8 cellular contexts compared by ENCODE assay signal in the genomic region with DNA sequence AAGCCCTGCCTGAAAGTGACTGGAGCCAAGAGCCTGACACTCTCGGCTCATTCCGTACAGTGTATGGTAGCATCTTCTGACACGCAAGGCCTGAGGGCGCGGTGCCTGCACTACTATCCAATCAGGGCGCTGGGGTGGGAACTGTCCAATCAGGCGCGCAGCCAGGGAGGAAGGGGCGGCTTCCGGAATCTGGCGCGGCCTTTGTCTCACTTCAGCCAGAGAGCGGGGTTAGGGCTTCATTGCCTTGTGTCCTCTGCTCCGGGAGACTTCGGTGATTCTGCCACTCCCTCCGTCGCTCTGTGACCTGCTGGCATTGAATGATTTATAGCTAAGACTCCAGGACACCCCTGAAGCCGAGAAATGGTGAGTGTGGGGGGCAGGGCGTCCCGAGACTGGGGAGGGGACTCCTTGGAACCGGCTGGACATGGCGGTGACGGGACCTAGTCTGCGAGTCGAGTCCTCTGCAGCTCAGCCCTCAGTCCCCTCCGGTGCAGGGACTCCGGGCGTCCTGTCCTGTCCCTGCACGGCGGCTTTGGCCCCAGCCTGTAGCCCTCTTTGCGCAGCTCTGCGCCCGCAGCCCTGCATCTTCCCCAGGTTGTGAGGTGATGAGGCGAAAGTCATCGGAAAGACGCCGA.
DNase-seq lines count a peak whose midpoint lies in the region; ATAC-seq and TF ChIP-seq lines count a peak whose summit lies in the region.
"Not testable (repeated sequence)": the region's sequence is repeated elsewhere in the genome, so short reads cannot be mapped to it uniquely, and the experiment has no call there.

No MANE protein-coding gene starts in this region.

- WGBS in testis, 2 donors: 0% methylated on average over 7 to 27 of the region's 37 CpGs

- ATAC-seq in HG02571 (IDR thresholded peaks at IDR 0.05; ENCODE audit: unreplicated experiment): peak; percentile 100
- peak; percentile 100 for ATAC-seq in activated naive CD4-positive, alpha-beta T cell treated with anti-CD3 and anti-CD28 coated beads, Interleukin-2, amount 50 U/mL, for 72 hours

- H3K27me3 Mint-ChIP-seq in glutamatergic neuron (ENCODE audit: unreplicated experiment): not testable (repeated sequence)

- not testable (repeated sequence) for TF ChIP-seq CTCF in GM10248 (IDR thresholded peaks at IDR 0.05; ENCODE audit: control extremely low read depth, extremely low read depth, low read depth, missing control alignments); NB4 (IDR thresholded peaks at IDR 0.05; ENCODE audit: low read depth, low read length); glutamatergic neuron (IDR thresholded peaks at IDR 0.05; ENCODE audit: partially characterized antibody, unreplicated experiment); osteoblast (IDR thresholded peaks at IDR 0.05; ENCODE audit: extremely low read depth, low read depth, low read length); testis (IDR thresholded peaks at IDR 0.05)

- not testable (repeated sequence) for H3K27me3 ChIP-seq in osteoblast (ENCODE audit: insufficient read depth, low read length); testis

- CTCF ChIA-PET in GM10248 (lab: Yijun Ruan, JAX): not testable (repeated sequence)

- not testable (repeated sequence) for H3K9me3 Mint-ChIP-seq in activated naive CD4-positive, alpha-beta T cell treated with anti-CD3 and anti-CD28 coated beads, Interleukin-2, amount 50 U/mL, for 72 hours; glutamatergic neuron (ENCODE audit: unreplicated experiment)

- H3K36me3 ChIP-seq in osteoblast (ENCODE audit: insufficient read depth, low read length); testis (ENCODE audit: low read depth, missing control alignments): not testable (repeated sequence)

- H3K36me3 Mint-ChIP-seq in activated naive CD4-positive, alpha-beta T cell treated with anti-CD3 and anti-CD28 coated beads, Interleukin-2, amount 50 U/mL, for 72 hours; glutamatergic neuron (ENCODE audit: unreplicated experiment): not testable (repeated sequence)

- H3K4me3 ChIP-seq in NB4 (ENCODE audit: low read depth, low read length) (peak overlapping the region; percentile 50), osteoblast (ENCODE audit: insufficient read depth, low read length) (peak overlapping the region; percentile 78), testis (peak overlapping the region; percentile 50 to 59)

- not testable (repeated sequence) for H3K27ac ChIP-seq in osteoblast (ENCODE audit: low read depth, low read length); testis

- H3K4me1 Mint-ChIP-seq in glutamatergic neuron (ENCODE audit: low read depth, unreplicated experiment): peaks cover 13% of the 10 kb centered on the region

- H4K20me1 ChIP-seq in osteoblast (ENCODE audit: insufficient read depth, low read length): not testable (repeated sequence)

- not testable (repeated sequence) for H3K4me1 ChIP-seq in osteoblast (ENCODE audit: insufficient read depth, low read length); testis

- peak overlapping the region; percentile 93 for H2AFZ ChIP-seq in osteoblast (ENCODE audit: low read length)

- not testable (repeated sequence) for TF ChIP-seq POLR2A in NB4 (IDR thresholded peaks at IDR 0.05; ENCODE audit: extremely low read depth, insufficient read length); testis (IDR thresholded peaks at IDR 0.05)

- peak overlapping the region; percentile 95 for H3K4me3 Mint-ChIP-seq in glutamatergic neuron (ENCODE audit: unreplicated experiment)

- DNase-seq in GM10248 (ENCODE audit: extremely low spot score): peak; percentile 76
- DNase-seq in NB4 (ENCODE audit: low read depth): peak; percentile 77
- peak; percentile 70 for DNase-seq in SKM-1 (lab: John Stamatoyannopoulos, UW; ENCODE audit: unreplicated experiment)
- DNase-seq in activated naive CD4-positive, alpha-beta T cell treated with anti-CD3 and anti-CD28 coated beads, Interleukin-2, amount 50 U/mL, for 72 hours (ENCODE audit: low spot score in 2 of 2): peak; percentile 85 to 92
- peak; percentile 92 for DNase-seq in glutamatergic neuron
- peak; percentile 84 for DNase-seq in osteoblast (ENCODE audit: insufficient read length, low spot score, missing footprints)
- DNase-seq in testis: peak; percentile 98

- peak overlapping the region; percentile 79 to 94 for H3K27ac Mint-ChIP-seq in activated naive CD4-positive, alpha-beta T cell treated with anti-CD3 and anti-CD28 coated beads, Interleukin-2, amount 50 U/mL, for 72 hours
- peak overlapping the region; percentile 99 for H3K27ac Mint-ChIP-seq in glutamatergic neuron (ENCODE audit: unreplicated experiment)

- not testable (repeated sequence) for H3K79me2 ChIP-seq in osteoblast (ENCODE audit: insufficient read depth, low read length)

- peak overlapping the region; percentile 69 for H3K4me2 ChIP-seq in osteoblast (ENCODE audit: insufficient read depth, low read length)

- POLR2A ChIA-PET in GM10248 (lab: Yijun Ruan, JAX): not testable (repeated sequence)

- intact Hi-C loops in testis (cut with DNase I; ENCODE audit: low total_unique reads): not testable (repeated sequence)

- not testable (repeated sequence) for H3K9me3 ChIP-seq in osteoblast (ENCODE audit: low read depth, low read length); testis
